In the genomic region with DNA sequence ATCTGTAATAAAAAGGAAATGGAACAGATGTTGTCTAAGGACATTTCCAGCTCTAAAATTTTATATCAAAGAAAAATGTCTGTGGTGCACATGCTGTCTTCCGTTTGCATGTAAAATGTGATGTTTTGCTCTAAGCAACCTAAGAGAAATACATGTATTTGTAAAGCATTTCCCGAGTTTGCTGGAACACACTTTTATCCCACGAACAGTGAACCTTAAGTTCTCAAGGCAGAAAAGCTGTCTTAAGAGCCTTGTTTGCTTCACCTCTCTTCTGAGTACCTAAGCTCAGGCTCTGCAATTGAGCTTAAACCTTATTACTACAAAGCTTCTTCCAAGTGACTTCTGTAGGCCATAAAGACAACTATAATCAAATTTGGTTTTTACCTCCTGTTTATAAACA, we compare ENCODE assay signal across 1 cellular context.
TF ChIP-seq lines count a peak whose summit lies in the region.

No MANE protein-coding gene starts in this region.

TF ChIP-seq in IMR-90, 13 proteins besides CTCF, POLR2A, EP300 and RAD21 (continued from another document):
- no peak for TF ChIP-seq SMC3 (IDR thresholded peaks at IDR 0.05; ENCODE audit: low read depth, low read length)
